Comparison of ENCODE assay signal across 11 cellular contexts in the genomic region with DNA sequence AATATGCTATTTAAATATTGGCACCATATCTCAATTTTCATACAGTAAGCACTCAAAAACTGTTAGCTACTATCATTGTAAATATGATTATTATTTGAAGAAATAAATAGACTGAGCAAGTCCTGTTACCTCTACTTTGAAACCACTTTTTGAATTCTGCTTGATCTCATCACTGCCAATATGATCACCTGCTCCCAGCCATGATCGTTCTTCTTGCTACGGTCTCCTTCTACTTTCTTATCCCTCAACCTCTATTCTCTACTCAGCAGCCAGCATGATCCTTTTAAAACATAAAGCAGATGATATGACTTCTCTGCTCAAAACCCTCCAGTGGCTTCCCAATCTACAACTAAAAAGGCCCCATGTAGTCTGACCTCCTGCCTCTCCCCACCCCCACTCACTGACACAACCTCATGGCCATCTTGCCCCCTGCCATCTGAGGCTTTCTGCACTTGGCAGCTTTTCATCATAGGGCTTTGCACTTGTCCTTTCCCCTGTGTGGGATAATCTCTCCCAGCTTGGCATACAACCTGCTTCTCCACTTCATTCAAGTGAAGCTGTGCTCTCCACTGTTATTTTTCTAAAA. TPM values are rescaled to one million over a fixed set of nuclear protein-coding genes. Genes with fewer than 3 reads are reported as not detected.
A peak's percentile ranks its signal among the peaks of the same experiment; 100 is the strongest.
DNase-seq lines count a peak whose midpoint lies in the region; ATAC-seq lines count a peak whose summit lies in the region.
"Had no signal": no experiment of that assay in that cellular context is flagged by ENCODE, and none has a peak within 500 bp of the region (broad histone marks: within the 10 kb centered on the region; RNA-seq: fewer than 3 reads in every experiment).

No MANE protein-coding gene starts in this region.

- peak overlapping the region; percentile 84 to 92 (median 88) for H3K4me3 Mint-ChIP-seq in immature natural killer cell

- peak overlapping the region; percentile 91 to 99 (median 96) for H3K27ac Mint-ChIP-seq in immature natural killer cell

- ATAC-seq in GM18867 (IDR thresholded peaks at IDR 0.05; ENCODE audit: unreplicated experiment), result peak; percentile 5
- ATAC-seq in HG03196 (IDR thresholded peaks at IDR 0.05; ENCODE audit: unreplicated experiment), result no peak
- ATAC-seq in HG03521 (IDR thresholded peaks at IDR 0.05; ENCODE audit: unreplicated experiment), result no peak

- no peaks in the 10 kb centered on the region for H3K27me3 ChIP-seq in ACC112 (ENCODE audit: insufficient read depth, low read length)

- H2AFZ ChIP-seq in ACC112 (ENCODE audit: low read length, unreplicated experiment), result peak overlapping the region; percentile 30

- H3K27me3 Mint-ChIP-seq in immature natural killer cell (ENCODE audit: low read depth in 3 of 3), result peaks cover 0 to 6% (median 5%) of the 10 kb centered on the region in 3 donors

- H3K4me1 Mint-ChIP-seq in immature natural killer cell, result peaks cover 41 to 43% of the 10 kb centered on the region in 2 donors

- no peak overlapping the region for H3K4me3 ChIP-seq in ACC112 (ENCODE audit: low read depth, low read length)

- H3K27ac ChIP-seq in ACC112 (ENCODE audit: low read depth, low read length), result no peak overlapping the region

- no peaks in the 10 kb centered on the region for H3K36me3 ChIP-seq in ACC112 (ENCODE audit: insufficient read depth, low read length)

- H3K4me1 ChIP-seq in ACC112 (ENCODE audit: control insufficient read depth, insufficient read depth, low read length, unreplicated experiment), result peaks cover 17% of the 10 kb centered on the region

- no peaks in the 10 kb centered on the region for H3K9me3 Mint-ChIP-seq in immature natural killer cell

- H3K36me3 Mint-ChIP-seq in immature natural killer cell, result no peaks in the 10 kb centered on the region

- no peaks in the 10 kb centered on the region for H3K79me2 ChIP-seq in ACC112 (ENCODE audit: control insufficient read depth, insufficient read depth, low read length, unreplicated experiment)

- DNase-seq in NCI-H446 treated with DMSO at 0.1 percent for 48 hours (lab: John Stamatoyannopoulos, UW) (peak; percentile 67), immature natural killer cell (no peak), ACHN (no peak), NCI-H1436 (lab: John Stamatoyannopoulos, UW) (no peak)
- DNase-seq: aorta; midbrain; stimulated activated CD4-positive, alpha-beta T cell treated with anti-CD3 and anti-CD28 coated beads, Interleukin-4, amount 100 ng/mL, for 1 hour had no signal

- in situ Hi-C loops in ACHN (cut with HindIII; ENCODE audit: low pct_ligation_motif_present, low pct_unique_long_range_greater_than_20kb, low sequenced_read_pairs), result no loop called here

RNA-seq across cellular contexts. Expression of a gene that starts 27.2 kb away (rescaled TPM):
- polyA plus RNA-seq in immature natural killer cell, result not detected
